18 cellular contexts compared by ENCODE assay signal in the genomic region with DNA sequence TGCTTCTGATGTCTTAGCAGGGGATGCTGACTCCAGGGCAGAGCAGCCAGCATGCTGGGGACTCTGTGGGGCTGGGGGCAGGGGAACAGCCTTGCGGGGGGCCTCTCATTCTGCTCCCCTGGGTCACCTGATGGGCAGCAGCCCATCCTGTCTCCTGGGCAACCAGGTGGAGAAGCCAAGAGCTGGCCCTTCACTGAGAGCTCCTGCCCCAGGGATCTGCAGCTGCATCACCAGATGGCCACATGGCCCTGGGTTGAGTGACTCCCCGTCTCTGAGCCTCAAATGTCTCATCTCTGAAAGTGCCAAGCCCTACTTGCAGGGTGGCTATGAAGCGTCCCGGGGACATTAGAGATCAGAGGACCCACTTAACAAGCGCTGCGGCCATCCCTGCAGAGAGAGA. TPM values are rescaled to one million over a fixed set of nuclear protein-coding genes. Genes with fewer than 3 reads are reported as not detected.
DNase-seq lines count a peak whose midpoint lies in the region; ATAC-seq and TF ChIP-seq lines count a peak whose summit lies in the region.
"Had no signal": no experiment of that assay in that cellular context is flagged by ENCODE, and none has a peak within 500 bp of the region (broad histone marks: within the 10 kb centered on the region; RNA-seq: fewer than 3 reads in every experiment).

No MANE protein-coding gene starts in this region.

- H3K27me3 ChIP-seq in right atrium auricular region (no peaks in the 10 kb centered on the region), osteoblast (ENCODE audit: insufficient read depth, low read length) (no peaks in the 10 kb centered on the region)
- H3K27me3 ChIP-seq in naive thymus-derived CD4-positive, alpha-beta T cell (ENCODE audit: control insufficient read depth in 2 of 2, insufficient read depth in 2 of 2, low read length in 2 of 2) = no peaks in the 10 kb centered on the region
- H3K27me3 ChIP-seq: SJCRH30 had no signal

- no peaks in the 10 kb centered on the region for H3K27me3 Mint-ChIP-seq in naive thymus-derived CD4-positive, alpha-beta T cell

- H2AFZ ChIP-seq in osteoblast (ENCODE audit: low read length) = no peak overlapping the region

- peaks cover 0 to 9% (median 5%) of the 10 kb centered on the region in 5 donors for H3K36me3 Mint-ChIP-seq in naive thymus-derived CD4-positive, alpha-beta T cell

- peaks cover 47% of the 10 kb centered on the region for H3K36me3 ChIP-seq in right atrium auricular region
- peaks cover 74% of the 10 kb centered on the region for H3K36me3 ChIP-seq in osteoblast (ENCODE audit: insufficient read depth, low read length)
- peaks cover 0 to 20% (median 0%) of the 10 kb centered on the region in 3 experiments for H3K36me3 ChIP-seq in naive thymus-derived CD4-positive, alpha-beta T cell (ENCODE audit: control insufficient read depth in 2 of 3, insufficient read depth in 3 of 3, low read length in 3 of 3)

- intact Hi-C loops in Right ventricle myocardium superior (cut with DNase I) = loop anchor here (5.0 kb wide), 2 partner anchors 87 to 232 kb away; no protein-coding TSS in a partner anchor
- intact Hi-C loops in naive thymus-derived CD4-positive, alpha-beta T cell (cut with micrococcal nuclease) = loop anchor here in 1 of 2 donors (5.0 kb wide), 1 partner anchor 217 kb away; the partner anchor contains the start of genes PTRH1 and TTC16

- peaks cover 24% of the 10 kb centered on the region for H3K79me2 ChIP-seq in osteoblast (ENCODE audit: insufficient read depth, low read length)

- CTCF ChIA-PET in naive thymus-derived CD4-positive, alpha-beta T cell (lab: Charles Lee) = no interaction called here

- peaks cover 0 to 4% (median 0%) of the 10 kb centered on the region in 7 donors for H3K4me1 Mint-ChIP-seq in naive thymus-derived CD4-positive, alpha-beta T cell

- no peaks in the 10 kb centered on the region for H3K9me3 Mint-ChIP-seq in naive thymus-derived CD4-positive, alpha-beta T cell

- POLR2A ChIA-PET in naive thymus-derived CD4-positive, alpha-beta T cell (lab: Charles Lee) = no interaction called here

- H3K4me3 Mint-ChIP-seq in naive thymus-derived CD4-positive, alpha-beta T cell = no peak overlapping the region

- H3K27ac ChIP-seq in right atrium auricular region (no peak overlapping the region), osteoblast (ENCODE audit: low read depth, low read length) (no peak overlapping the region)
- H3K27ac ChIP-seq in naive thymus-derived CD4-positive, alpha-beta T cell (ENCODE audit: low read depth, low read length) = no peak overlapping the region
- H3K27ac ChIP-seq: KMS-11, SJCRH30 had no signal

- DNase-seq in Right ventricle myocardium superior (peak; percentile 24), right atrium auricular region (ENCODE audit: low spot score) (no peak), NCI-H2171 (lab: John Stamatoyannopoulos, UW) (peak; percentile 44), SK-N-DZ (ENCODE audit: low spot score) (peak; percentile 27), osteoblast (ENCODE audit: insufficient read length, low spot score, missing footprints) (peak; percentile 35)
- no peak for DNase-seq in naive thymus-derived CD4-positive, alpha-beta T cell
- DNase-seq in stimulated activated CD4-positive, alpha-beta T cell treated with anti-CD3 and anti-CD28 coated beads, Interleukin-4, amount 100 ng/mL, for 1 hour = no peak
- DNase-seq: AML-193; COR-L47; NCI-H1092 treated with DMSO at 0.1 percent for 48 hours; NCI-H187 treated with DMSO at 0.1 percent for 48 hours; NCI-H510A; NK-92 treated with Interleukin-12 subunit alpha and Interleukin-12 subunit beta, amount 100 ng/mL, for 24 hours; OCI-M1 had no signal

- no peak overlapping the region for H3K27ac Mint-ChIP-seq in naive thymus-derived CD4-positive, alpha-beta T cell

- H4K20me1 ChIP-seq in osteoblast (ENCODE audit: insufficient read depth, low read length) = peaks cover 10% of the 10 kb centered on the region

- H3K4me3 ChIP-seq in right atrium auricular region (no peak overlapping the region), osteoblast (ENCODE audit: insufficient read depth, low read length) (no peak overlapping the region)
- H3K4me3 ChIP-seq in naive thymus-derived CD4-positive, alpha-beta T cell (ENCODE audit: low read length) = no peak overlapping the region
- H3K4me3 ChIP-seq: SJCRH30 had no signal

- ATAC-seq in Right ventricle myocardium superior (ENCODE audit: poor library complexity) (no peak), GM21723 (IDR thresholded peaks at IDR 0.05; ENCODE audit: unreplicated experiment) (no peak)
- no peak for ATAC-seq in naive thymus-derived CD4-positive, alpha-beta T cell
- ATAC-seq: HepG2 had no signal

- no peaks in the 10 kb centered on the region for H3K9me3 ChIP-seq in right atrium auricular region
- H3K9me3 ChIP-seq in osteoblast (ENCODE audit: low read depth, low read length) = no peaks in the 10 kb centered on the region
- no peaks in the 10 kb centered on the region for H3K9me3 ChIP-seq in naive thymus-derived CD4-positive, alpha-beta T cell (ENCODE audit: control insufficient read depth in 2 of 3, low read length in 3 of 3)
- H3K9me3 ChIP-seq: SJCRH30 had no signal

- H3K4me2 ChIP-seq in osteoblast (ENCODE audit: insufficient read depth, low read length) = no peak overlapping the region
- H3K4me2 ChIP-seq: KMS-11 had no signal

- TF ChIP-seq CTCF in right atrium auricular region (IDR thresholded peaks at IDR 0.05) (no peak), osteoblast (IDR thresholded peaks at IDR 0.05; ENCODE audit: extremely low read depth, low read depth, low read length) (no peak)

- peaks cover 0 to 3% of the 10 kb centered on the region in 2 donors for H3K4me1 ChIP-seq in right atrium auricular region
- H3K4me1 ChIP-seq in osteoblast (ENCODE audit: insufficient read depth, low read length) = peaks cover 26% of the 10 kb centered on the region
- no peaks in the 10 kb centered on the region for H3K4me1 ChIP-seq in naive thymus-derived CD4-positive, alpha-beta T cell (ENCODE audit: control insufficient read depth in 2 of 2, insufficient read depth in 2 of 2, low read length in 2 of 2)
- H3K4me1 ChIP-seq: SJCRH30 had no signal

RNA-seq across cellular contexts. Expression of gene LRSAM1, which starts 49.1 kb away (rescaled TPM):
- total RNA-seq in Right ventricle myocardium superior (52.1 TPM), right atrium auricular region (10 to 100 TPM; 12.0 to 23.1 TPM), osteoblast (12.3 and 13.0 TPM in 2 replicates)
- polyA plus RNA-seq in SK-N-DZ (2014; cell fraction: cytosol; rRNA removed) = 18.6 and 18.9 TPM in 2 replicates
- polyA plus RNA-seq in SK-N-DZ (2014; cell fraction: nucleus; rRNA removed) = 30.0 and 36.0 TPM in 2 replicates
- total RNA-seq in naive thymus-derived CD4-positive, alpha-beta T cell = 10 to 100 TPM; 15.1 to 23.3 (median 19.8) TPM
- polyA plus RNA-seq in naive thymus-derived CD4-positive, alpha-beta T cell = 1 to 10 TPM; 4.0 to 7.7 TPM

RNA-seq across cellular contexts. Expression of gene RPL12, which starts 49.2 kb away (rescaled TPM):
- total RNA-seq in Right ventricle myocardium superior = 628 TPM
- total RNA-seq in right atrium auricular region = 1,000 to 10,000 TPM in 1 of 2 donors, 100 to 1,000 TPM in 1; 623 to 1,266 TPM
- polyA plus RNA-seq in SK-N-DZ (2014; cell fraction: cytosol; rRNA removed) = 1,887 and 2,362 TPM in 2 replicates
- polyA plus RNA-seq in SK-N-DZ (2014; cell fraction: nucleus; rRNA removed) = 1,256 and 1,841 TPM in 2 replicates
- 1,103 and 1,259 TPM in 2 replicates for total RNA-seq in osteoblast
- 1,000 to 10,000 TPM; 1,005 to 1,932 (median 1,675) TPM for total RNA-seq in naive thymus-derived CD4-positive, alpha-beta T cell
- polyA plus RNA-seq in naive thymus-derived CD4-positive, alpha-beta T cell = 1,000 to 10,000 TPM; 1,937 to 1,958 TPM

Comparison
In these comparisons a context has a peak if more than half of its experiments do, and no peak if none do; other contexts are left out.
1. DNase-seq: peak in Right ventricle myocardium superior (single experiment), NCI-H2171 (single experiment), SK-N-DZ (single experiment) and osteoblast (single experiment); none in right atrium auricular region (single experiment), naive thymus-derived CD4-positive, alpha-beta T cell (0 of 9) and stimulated activated CD4-positive, alpha-beta T cell treated with anti-CD3 and anti-CD28 coated beads, Interleukin-4, amount 100 ng/mL, for 1 hour (single experiment).